ENCODE assay signal across 23 cellular contexts in the genomic region with DNA sequence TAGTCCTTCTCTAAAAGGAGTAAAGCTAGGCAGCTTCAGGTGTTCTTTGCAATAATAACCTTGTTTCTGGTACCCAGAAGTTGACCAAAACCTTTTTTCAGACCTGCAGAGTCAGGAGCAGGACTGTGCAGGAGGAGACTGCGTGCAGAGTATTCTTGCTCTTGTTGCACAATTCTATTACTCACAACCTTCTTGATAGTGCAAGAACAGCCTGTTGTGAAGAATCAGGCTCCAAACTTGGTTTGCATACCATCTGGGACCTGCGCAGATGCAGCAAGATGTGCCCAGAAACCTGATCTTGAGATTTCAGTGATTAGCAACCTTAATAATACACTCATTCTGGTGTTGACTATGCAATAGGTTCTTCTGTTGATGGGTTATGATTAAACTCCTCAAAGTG.
"Had no signal": no experiment of that assay in that cellular context is flagged by ENCODE, and none has a peak within 500 bp of the region (broad histone marks: within the 10 kb centered on the region; RNA-seq: fewer than 3 reads in every experiment).

No MANE protein-coding gene starts in this region.

- ATAC-seq: activated naive CD4-positive, alpha-beta T cell treated with anti-CD3 and anti-CD28 coated beads, Interleukin-2, amount 50 U/mL, for 72 hours; left lung; right cardiac atrium; stimulated activated naive CD8-positive, alpha-beta T cell treated with anti-CD3 and anti-CD28 coated beads, Interleukin-15, Interleukin-2, amounts not matched to agents 100 U/mL and 50 U/mL, for 24 hours had no signal

- H3K4me1 ChIP-seq: colonic mucosa, prostate gland had no signal

- FAIRE-seq: frontal cortex, urothelium cell line had no signal

- H3K27ac Mint-ChIP-seq: activated B cell treated with CpG ODN at 0.5 μM for 24 hours; activated CD4-positive, alpha-beta memory T cell treated with anti-CD3 and anti-CD28 coated beads for 36 hours; activated naive CD4-positive, alpha-beta T cell treated with anti-CD3 and anti-CD28 coated beads, Interleukin-2, amount 50 U/mL, for 72 hours; activated T-helper 1 cell treated with anti-CD3 and anti-CD28 coated beads, Interleukin-12 subunit alpha, Interleukin-12 subunit beta, Interleukin-2, Interleukin-4 antibody, amounts not matched to agents 30 ng/mL and 10 ng/mL and 1 ng/mL, durations not matched to agents 14 hours and 24 hours and 36 hours; endodermal cell; T-helper 2 cell treated with Interferon-gamma antibody and Interleukin-4, amounts not matched to agents 5 μg/mL and 100 μg/mL, for 36 hours had no signal

- H3K9me3 ChIP-seq: colonic mucosa, left lung, prostate gland, tibial artery had no signal

- H3K27me3 ChIP-seq: colonic mucosa, left lung, tibial artery had no signal

- H3K4me3 Mint-ChIP-seq: activated B cell treated with CpG ODN at 0.5 μM for 24 hours; activated CD4-positive, alpha-beta memory T cell treated with anti-CD3 and anti-CD28 coated beads for 36 hours; activated T-helper 1 cell treated with anti-CD3 and anti-CD28 coated beads, Interleukin-12 subunit alpha, Interleukin-12 subunit beta, Interleukin-2, Interleukin-4 antibody, amounts not matched to agents 30 ng/mL and 10 ng/mL and 1 ng/mL, durations not matched to agents 14 hours and 24 hours and 36 hours; endodermal cell; T-helper 2 cell treated with Interferon-gamma antibody and Interleukin-4, amounts not matched to agents 5 μg/mL and 100 μg/mL, for 36 hours had no signal

- H3K9me3 Mint-ChIP-seq: activated B cell treated with CpG ODN at 0.5 μM for 24 hours; activated CD4-positive, alpha-beta memory T cell treated with anti-CD3 and anti-CD28 coated beads for 36 hours; activated naive CD4-positive, alpha-beta T cell treated with anti-CD3 and anti-CD28 coated beads, Interleukin-2, amount 50 U/mL, for 72 hours; activated T-helper 1 cell treated with anti-CD3 and anti-CD28 coated beads, Interleukin-12 subunit alpha, Interleukin-12 subunit beta, Interleukin-2, Interleukin-4 antibody, amounts not matched to agents 30 ng/mL and 10 ng/mL and 1 ng/mL, durations not matched to agents 14 hours and 24 hours and 36 hours; endodermal cell; T-helper 2 cell treated with Interferon-gamma antibody and Interleukin-4, amounts not matched to agents 5 μg/mL and 100 μg/mL, for 36 hours had no signal

- H3K27ac ChIP-seq: colonic mucosa, left lung, prostate gland, tibial artery had no signal

- H3K36me3 ChIP-seq: colonic mucosa, prostate gland, tibial artery had no signal

- H3K4me1 Mint-ChIP-seq: activated B cell treated with CpG ODN at 0.5 μM for 24 hours had no signal

- H3K27me3 Mint-ChIP-seq: activated B cell treated with CpG ODN at 0.5 μM for 24 hours; activated CD4-positive, alpha-beta memory T cell treated with anti-CD3 and anti-CD28 coated beads for 36 hours had no signal

- H3K4me3 ChIP-seq: colonic mucosa, left lung, prostate gland, skin epidermis, tibial artery had no signal

- H3K36me3 Mint-ChIP-seq: activated naive CD4-positive, alpha-beta T cell treated with anti-CD3 and anti-CD28 coated beads, Interleukin-2, amount 50 U/mL, for 72 hours had no signal

- DNase-seq: activated B cell treated with CpG ODN at 0.5 μM for 24 hours; activated CD4-positive, alpha-beta memory T cell treated with anti-CD3 and anti-CD28 coated beads for 36 hours; activated CD4-positive, alpha-beta T cell treated with anti-CD3 and anti-CD28 coated beads for 4 hours; activated gamma-delta T cell treated with Interleukin-2 at 50 U/mL for 16 hours; activated T-cell treated with anti-CD3 and anti-CD28 coated beads for 4 hours; amniotic stem cell; central memory CD4-positive, alpha-beta T cell; colonic mucosa; endodermal cell; head of caudate nucleus; left lung; midbrain; right cardiac atrium; stimulated activated naive CD8-positive, alpha-beta T cell treated with anti-CD3 and anti-CD28 coated beads, Interleukin-15, Interleukin-2, amounts not matched to agents 100 U/mL and 50 U/mL, for 24 hours; substantia nigra; tibial artery had no signal
